ENCODE assay signal across 26 cellular contexts in genomic region chr16:13099822-13100221, GRCh38.
"Had no signal": no experiment of that assay in that cellular context is flagged by ENCODE, and none has a peak within 500 bp of the region (broad histone marks: within the 10 kb centered on the region; RNA-seq: fewer than 3 reads in every experiment).

No MANE protein-coding gene starts in this region.

- DNase-seq: activated CD4-positive, alpha-beta T cell treated with anti-CD3 and anti-CD28 coated beads for 48 hours; activated CD4-positive, alpha-beta T cell treated with anti-CD3 and anti-CD28 coated beads, Interleukin-2, amount 50 U/mL, for 48 hours; activated CD8-positive, alpha-beta memory T cell treated with anti-CD3 and anti-CD28 coated beads for 24 hours; activated effector memory CD4-positive, alpha-beta T cell treated with anti-CD3 and anti-CD28 coated beads, Interleukin-2, amount 50 U/mL, for 16 hours; activated naive CD4-positive, alpha-beta T cell treated with anti-CD3 and anti-CD28 coated beads for 36 hours; activated naive CD8-positive, alpha-beta T cell treated with anti-CD3 and anti-CD28 coated beads for 36 hours; brain microvascular endothelial cell; dorsolateral prefrontal cortex; effector memory CD4-positive, alpha-beta T cell; erythroblast; gastrocnemius medialis; hypothalamus; left ventricle myocardium superior; naive thymus-derived CD4-positive, alpha-beta T cell; occipital lobe; psoas muscle; sigmoid colon; small intestine; stimulated activated CD4-positive, alpha-beta T cell treated with anti-CD3 and anti-CD28 coated beads, Interleukin-4, amount 100 ng/mL, for 24 hours; T-helper 1 cell; trophoblast cell had no signal

- H3K36me3 ChIP-seq: ascending aorta, brain microvascular endothelial cell, gastrocnemius medialis, sigmoid colon, thoracic aorta had no signal

- H3K27me3 ChIP-seq: ascending aorta, brain microvascular endothelial cell, dorsolateral prefrontal cortex, gastrocnemius medialis, sigmoid colon had no signal

- H3K4me3 ChIP-seq: ascending aorta, coronary artery, dorsolateral prefrontal cortex, gastrocnemius medialis, psoas muscle, sigmoid colon, thoracic aorta had no signal

- ATAC-seq: gastrocnemius medialis; left ventricle myocardium superior; naive thymus-derived CD4-positive, alpha-beta T cell; psoas muscle; stimulated activated effector memory CD8-positive, alpha-beta T cell treated with anti-CD3 and anti-CD28 coated beads, Interleukin-12 subunit alpha, Interleukin-12 subunit beta, amount 100 ng/mL, for 72 hours had no signal

- H3K27ac ChIP-seq: ascending aorta, brain microvascular endothelial cell, coronary artery, dorsolateral prefrontal cortex, gastrocnemius medialis, parathyroid adenoma, psoas muscle, thoracic aorta had no signal

- H3K9me3 ChIP-seq: ascending aorta, gastrocnemius medialis had no signal
